2 cellular contexts compared by ENCODE assay signal in the genomic region with DNA sequence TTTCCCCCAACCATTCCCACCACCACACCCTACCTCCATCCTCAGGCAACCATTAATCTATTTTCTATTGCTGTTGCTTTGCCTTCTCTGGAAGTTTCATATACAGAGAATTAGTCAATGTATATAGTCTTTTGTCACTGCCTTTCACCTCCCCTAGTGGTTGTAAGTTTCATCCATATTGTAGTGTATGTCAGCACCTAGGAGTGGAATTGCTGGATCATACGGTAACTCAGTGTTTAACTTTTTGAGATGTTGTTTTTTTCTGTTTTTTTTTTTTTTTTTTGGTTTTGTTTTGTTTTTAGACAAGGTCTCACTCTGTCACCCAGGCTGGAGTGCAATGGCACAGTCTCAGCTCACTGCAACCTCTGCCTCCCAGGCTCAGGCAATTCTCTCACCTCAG.
A peak's percentile ranks its signal among the peaks of the same experiment; 100 is the strongest.
TF ChIP-seq lines count a peak whose summit lies in the region.

No MANE protein-coding gene starts in this region.

TF ChIP-seq in HepG2, 621 proteins besides CTCF, POLR2A, EP300 and RAD21:
- no peak for TF ChIP-seq RARG (CRISPR knock-in tag; IDR thresholded peaks at IDR 0.05; ENCODE audit: low read depth)
- peak; percentile 37; the same call in 1 of the 2 replicates for TF ChIP-seq JUNB (CRISPR knock-in tag; IDR thresholded peaks at IDR 0.05; ENCODE audit: borderline replicate concordance)
- no peak for TF ChIP-seq MZF1 (CRISPR knock-in tag; IDR thresholded peaks at IDR 0.05; ENCODE audit: borderline replicate concordance)

TF ChIP-seq in K562, 482 proteins besides CTCF, POLR2A, EP300 and RAD21:
- TF ChIP-seq MEF2A (IDR thresholded peaks at IDR 0.05; ENCODE audit: control insufficient read depth, low read depth, low read length) (no peak), SNAPC5 (CRISPR knock-in tag; IDR thresholded peaks at IDR 0.05) (no peak), ZKSCAN3 (CRISPR knock-in tag; IDR thresholded peaks at IDR 0.05) (no peak)
